ENCODE assay signal across 19 cellular contexts in genomic region chr1:47714368-47714767, GRCh38.
"Had no signal": no experiment of that assay in that cellular context is flagged by ENCODE, and none has a peak within 500 bp of the region (broad histone marks: within the 10 kb centered on the region; RNA-seq: fewer than 3 reads in every experiment).

No MANE protein-coding gene starts in this region.

- H3K27ac ChIP-seq: KMS-11, PC-9, Peyer's patch, SJCRH30 had no signal

- H3K4me3 ChIP-seq: PC-9, Peyer's patch, SJCRH30 had no signal

- H3K9me3 ChIP-seq: Peyer's patch, SJCRH30 had no signal

- DNase-seq: IMR-90, Kasumi-1, MM.1S, NCI-H1092 treated with DMSO at 0.1 percent for 48 hours, NCI-H1436, NCI-H1930, NCI-H2171 treated with DMSO at 0.1 percent for 48 hours, NCI-H345, NCI-H446 treated with DMSO at 0.1 percent for 48 hours, NCI-H510A treated with DMSO at 0.1 percent for 48 hours, NCI-H526, NCI-H748 treated with DMSO at 0.1 percent for 48 hours, OCI-M1, PC-9, Peyer's patch, SHP77 treated with DMSO at 0.1 percent for 48 hours, SJCRH30, T-helper 1 cell had no signal

- H3K27me3 ChIP-seq: SJCRH30 had no signal

- H3K36me3 ChIP-seq: Peyer's patch, SJCRH30 had no signal
